ENCODE assay signal across 1 cellular context in genomic region chr12:49636574-49636973, GRCh38.
TF ChIP-seq lines count a peak whose summit lies in the region.

No MANE protein-coding gene starts in this region.

TF ChIP-seq in WTC11, 78 proteins besides CTCF, POLR2A, EP300 and RAD21 (continued from another document):
- TF ChIP-seq, protein P1, sequence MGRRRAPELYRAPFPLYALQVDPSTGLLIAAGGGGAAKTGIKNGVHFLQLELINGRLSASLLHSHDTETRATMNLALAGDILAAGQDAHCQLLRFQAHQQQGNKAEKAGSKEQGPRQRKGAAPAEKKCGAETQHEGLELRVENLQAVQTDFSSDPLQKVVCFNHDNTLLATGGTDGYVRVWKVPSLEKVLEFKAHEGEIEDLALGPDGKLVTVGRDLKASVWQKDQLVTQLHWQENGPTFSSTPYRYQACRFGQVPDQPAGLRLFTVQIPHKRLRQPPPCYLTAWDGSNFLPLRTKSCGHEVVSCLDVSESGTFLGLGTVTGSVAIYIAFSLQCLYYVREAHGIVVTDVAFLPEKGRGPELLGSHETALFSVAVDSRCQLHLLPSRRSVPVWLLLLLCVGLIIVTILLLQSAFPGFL (CRISPR knock-in tag; IDR thresholded peaks at IDR 0.05; ENCODE audit: borderline replicate concordance) = no peak
- TF ChIP-seq RELA (CRISPR knock-in tag; IDR thresholded peaks at IDR 0.05; ENCODE audit: borderline replicate concordance) = no peak
- TF ChIP-seq CBFB (CRISPR knock-in tag; IDR thresholded peaks at IDR 0.05; ENCODE audit: low read depth) = no peak
- TF ChIP-seq NR3C1 (CRISPR knock-in tag; conservative IDR thresholded peaks at IDR 0.05; ENCODE audit: low read depth) = no peak
- no peak for TF ChIP-seq ZNF396 (CRISPR knock-in tag; IDR thresholded peaks at IDR 0.05; ENCODE audit: borderline replicate concordance)
- TF ChIP-seq ZNF425 (CRISPR knock-in tag; conservative IDR thresholded peaks at IDR 0.05) = no peak
- TF ChIP-seq SP1 (CRISPR knock-in tag; conservative IDR thresholded peaks at IDR 0.05) = no peak
- TF ChIP-seq NR2C2 (CRISPR knock-in tag; IDR thresholded peaks at IDR 0.05) = no peak
- TF ChIP-seq, protein P2, sequence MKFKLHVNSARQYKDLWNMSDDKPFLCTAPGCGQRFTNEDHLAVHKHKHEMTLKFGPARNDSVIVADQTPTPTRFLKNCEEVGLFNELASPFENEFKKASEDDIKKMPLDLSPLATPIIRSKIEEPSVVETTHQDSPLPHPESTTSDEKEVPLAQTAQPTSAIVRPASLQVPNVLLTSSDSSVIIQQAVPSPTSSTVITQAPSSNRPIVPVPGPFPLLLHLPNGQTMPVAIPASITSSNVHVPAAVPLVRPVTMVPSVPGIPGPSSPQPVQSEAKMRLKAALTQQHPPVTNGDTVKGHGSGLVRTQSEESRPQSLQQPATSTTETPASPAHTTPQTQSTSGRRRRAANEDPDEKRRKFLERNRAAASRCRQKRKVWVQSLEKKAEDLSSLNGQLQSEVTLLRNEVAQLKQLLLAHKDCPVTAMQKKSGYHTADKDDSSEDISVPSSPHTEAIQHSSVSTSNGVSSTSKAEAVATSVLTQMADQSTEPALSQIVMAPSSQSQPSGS (CRISPR knock-in tag; IDR thresholded peaks at IDR 0.05; ENCODE audit: borderline replicate concordance, low read depth) = no peak
